In genomic region chr2:127683056-127683455, GRCh38 we compare ENCODE assay signal across 1 cellular context.
TF ChIP-seq lines count a peak whose summit lies in the region.

No MANE protein-coding gene starts in this region.

TF ChIP-seq in endothelial cell of umbilical vein, 7 proteins besides CTCF, POLR2A, EP300 and RAD21:
- TF ChIP-seq EZH2 (IDR thresholded peaks at IDR 0.05; ENCODE audit: borderline replicate concordance, low read depth, low read length, severe bottlenecking) (no peak), GATA2 (IDR thresholded peaks at IDR 0.05; ENCODE audit: insufficient read depth, insufficient read length, low read depth, low read length) (no peak), POLR2AphosphoS5 (IDR thresholded peaks at IDR 0.05; ENCODE audit: insufficient read depth, low read depth, low read length) (no peak), MAX (IDR thresholded peaks at IDR 0.05; ENCODE audit: insufficient read depth, insufficient read length) (no peak), JUN (IDR thresholded peaks at IDR 0.05; ENCODE audit: borderline replicate concordance, insufficient read depth, insufficient read length, low read depth) (no peak), MYC (IDR thresholded peaks at IDR 0.05; ENCODE audit: low read depth, low read length) (no peak), FOS (IDR thresholded peaks at IDR 0.05; ENCODE audit: borderline replicate concordance, insufficient read depth, low read length) (no peak)
TF ChIP-seq in endothelial cell of umbilical vein: peak in this region for 0.
